Comparison of ENCODE assay signal across 24 cellular contexts in genomic region chr11:7321708-7322448, GRCh38.
"Had no signal": no experiment of that assay in that cellular context is flagged by ENCODE, and none has a peak within 500 bp of the region (broad histone marks: within the 10 kb centered on the region; RNA-seq: fewer than 3 reads in every experiment).

No MANE protein-coding gene starts in this region.

- DNase-seq: cortex of kidney; effector CD8-positive, alpha-beta T cell; gastrocnemius medialis; glutamatergic neuron; left colon; left ventricle myocardium superior; naive thymus-derived CD4-positive, alpha-beta T cell; nephron progenitor cell; psoas muscle; retina; spleen; stimulated activated CD4-positive, alpha-beta T cell treated with anti-CD3 and anti-CD28 coated beads, Interleukin-15, amount 100 ng/mL, for 24 hours; stimulated activated CD4-positive, alpha-beta T cell treated with anti-CD3 and anti-CD28 coated beads, Interleukin-1b, Interleukin-23, amount 100 ng/mL, for 48 hours; stimulated activated CD4-positive, alpha-beta T cell treated with anti-CD3 and anti-CD28 coated beads, Interleukin-4, amount 100 ng/mL, for 24 hours; tibial artery; upper lobe of right lung had no signal

- H3K36me3 Mint-ChIP-seq: naive thymus-derived CD4-positive, alpha-beta T cell; stimulated activated memory B cell treated with anti-CD40 and anti-IgM and Interleukin-4, amounts not matched to agents 10 μg/mL and 1 μg/mL and 100 μg/mL, for 72 hours had no signal

- H3K9me3 Mint-ChIP-seq: nephron progenitor cell had no signal

- H3K27ac ChIP-seq: epithelial cell of prostate, esophagus muscularis mucosa, gastrocnemius medialis, parathyroid adenoma, psoas muscle, spleen, tibial artery, upper lobe of right lung, vagina had no signal

- H3K4me3 ChIP-seq: dorsolateral prefrontal cortex, esophagus muscularis mucosa, gastrocnemius medialis, lung, psoas muscle, spleen, tibial artery, upper lobe of right lung, vagina had no signal

- H3K27me3 ChIP-seq: dorsolateral prefrontal cortex, esophagus muscularis mucosa, gastrocnemius medialis, spleen, tibial artery, upper lobe of right lung, vagina had no signal

- H3K36me3 ChIP-seq: esophagus muscularis mucosa, gastrocnemius medialis, spleen, tibial artery, upper lobe of right lung, vagina had no signal

- H3K4me1 ChIP-seq: esophagus muscularis mucosa, gastrocnemius medialis, parathyroid adenoma, psoas muscle, spleen, tibial artery, upper lobe of right lung, vagina had no signal

- H3K9me3 ChIP-seq: esophagus muscularis mucosa, gastrocnemius medialis, psoas muscle, tibial artery, upper lobe of right lung, vagina had no signal

- H2AFZ ChIP-seq: parathyroid adenoma had no signal

- H3K9ac ChIP-seq: parathyroid adenoma had no signal

- H3K4me3 Mint-ChIP-seq: naive thymus-derived CD4-positive, alpha-beta T cell; nephron progenitor cell; stimulated activated memory B cell treated with anti-CD40 and anti-IgM and Interleukin-4, amounts not matched to agents 10 μg/mL and 1 μg/mL and 100 μg/mL, for 72 hours; stimulated activated naive CD8-positive, alpha-beta T cell treated with anti-CD3 and anti-CD28 coated beads, Interleukin-15, Interleukin-2, amounts not matched to agents 100 ng/mL and 50 ng/mL, for 24 hours had no signal

- H3K4me1 Mint-ChIP-seq: naive thymus-derived CD4-positive, alpha-beta T cell; nephron progenitor cell; stimulated activated memory B cell treated with anti-CD40 and anti-IgM and Interleukin-4, amounts not matched to agents 10 μg/mL and 1 μg/mL and 100 μg/mL, for 72 hours had no signal

- H3K27ac Mint-ChIP-seq: naive thymus-derived CD4-positive, alpha-beta T cell; nephron progenitor cell; stimulated activated memory B cell treated with anti-CD40 and anti-IgM and Interleukin-4, amounts not matched to agents 10 μg/mL and 1 μg/mL and 100 μg/mL, for 72 hours; stimulated activated naive CD8-positive, alpha-beta T cell treated with anti-CD3 and anti-CD28 coated beads, Interleukin-15, Interleukin-2, amounts not matched to agents 100 ng/mL and 50 ng/mL, for 24 hours had no signal

- H3K79me2 ChIP-seq: parathyroid adenoma had no signal
